In the genomic region with DNA sequence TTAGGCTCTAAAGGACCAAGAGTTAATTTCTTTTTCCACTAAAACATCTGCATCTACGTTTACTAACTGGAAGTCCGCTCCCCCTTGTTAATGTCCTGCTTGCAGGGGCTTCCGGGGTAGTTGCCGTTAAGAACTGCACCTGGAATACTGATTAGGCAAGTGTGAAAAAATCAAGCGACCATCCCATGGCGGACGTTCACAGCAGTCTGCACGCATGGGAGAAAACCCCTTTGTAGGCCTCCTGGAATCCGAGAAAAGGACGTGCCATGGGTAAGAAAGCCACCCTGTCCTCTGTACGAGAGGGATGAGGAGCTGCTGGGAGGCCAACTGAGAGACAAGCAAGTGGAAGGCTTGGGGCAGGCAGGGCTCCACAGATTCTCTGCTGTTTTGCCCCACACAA, we compare ENCODE assay signal across 2 cellular contexts.
TF ChIP-seq lines count a peak whose summit lies in the region.

No MANE protein-coding gene starts in this region.

TF ChIP-seq in SK-N-SH, 30 proteins besides CTCF, POLR2A, EP300 and RAD21 (continued from another document):
- TF ChIP-seq, protein P1, sequence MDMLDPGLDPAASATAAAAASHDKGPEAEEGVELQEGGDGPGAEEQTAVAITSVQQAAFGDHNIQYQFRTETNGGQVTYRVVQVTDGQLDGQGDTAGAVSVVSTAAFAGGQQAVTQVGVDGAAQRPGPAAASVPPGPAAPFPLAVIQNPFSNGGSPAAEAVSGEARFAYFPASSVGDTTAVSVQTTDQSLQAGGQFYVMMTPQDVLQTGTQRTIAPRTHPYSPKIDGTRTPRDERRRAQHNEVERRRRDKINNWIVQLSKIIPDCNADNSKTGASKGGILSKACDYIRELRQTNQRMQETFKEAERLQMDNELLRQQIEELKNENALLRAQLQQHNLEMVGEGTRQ (IDR thresholded peaks at IDR 0.05; ENCODE audit: borderline replicate concordance, low read depth, low read length), result no peak
- TF ChIP-seq POLR2AphosphoS5 (IDR thresholded peaks at IDR 0.05; ENCODE audit: low read depth, low read length), result no peak
- TF ChIP-seq TAF1 (IDR thresholded peaks at IDR 0.05; ENCODE audit: borderline replicate concordance, low read depth, low read length), result no peak
- TF ChIP-seq RXRA (IDR thresholded peaks at IDR 0.05; ENCODE audit: borderline replicate concordance, low read depth), result no peak
- no peak for TF ChIP-seq FOXJ3 (CRISPR knock-in tag; IDR thresholded peaks at IDR 0.05)
- no peak for TF ChIP-seq FOSL2 (IDR thresholded peaks at IDR 0.05; ENCODE audit: borderline replicate concordance, low read depth)
- TF ChIP-seq TEAD4 (IDR thresholded peaks at IDR 0.05; ENCODE audit: borderline replicate concordance, insufficient read depth), result no peak
- TF ChIP-seq SMC3 (IDR thresholded peaks at IDR 0.05; ENCODE audit: low read depth, low read length), result no peak
- no peak for TF ChIP-seq YY1 (IDR thresholded peaks at IDR 0.05; ENCODE audit: low read depth)
- TF ChIP-seq, protein P2, sequence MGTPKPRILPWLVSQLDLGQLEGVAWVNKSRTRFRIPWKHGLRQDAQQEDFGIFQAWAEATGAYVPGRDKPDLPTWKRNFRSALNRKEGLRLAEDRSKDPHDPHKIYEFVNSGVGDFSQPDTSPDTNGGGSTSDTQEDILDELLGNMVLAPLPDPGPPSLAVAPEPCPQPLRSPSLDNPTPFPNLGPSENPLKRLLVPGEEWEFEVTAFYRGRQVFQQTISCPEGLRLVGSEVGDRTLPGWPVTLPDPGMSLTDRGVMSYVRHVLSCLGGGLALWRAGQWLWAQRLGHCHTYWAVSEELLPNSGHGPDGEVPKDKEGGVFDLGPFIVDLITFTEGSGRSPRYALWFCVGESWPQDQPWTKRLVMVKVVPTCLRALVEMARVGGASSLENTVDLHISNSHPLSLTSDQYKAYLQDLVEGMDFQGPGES (IDR thresholded peaks at IDR 0.05; ENCODE audit: low read depth, low read length), result no peak
- TF ChIP-seq TCF12 (IDR thresholded peaks at IDR 0.05), result no peak

TF ChIP-seq in SK-N-SH treated with all-trans-retinoic acid at 6 μM for 48 hours, 23 proteins besides CTCF, POLR2A, EP300 and RAD21 (continued from another document):
- TF ChIP-seq, protein P3, sequence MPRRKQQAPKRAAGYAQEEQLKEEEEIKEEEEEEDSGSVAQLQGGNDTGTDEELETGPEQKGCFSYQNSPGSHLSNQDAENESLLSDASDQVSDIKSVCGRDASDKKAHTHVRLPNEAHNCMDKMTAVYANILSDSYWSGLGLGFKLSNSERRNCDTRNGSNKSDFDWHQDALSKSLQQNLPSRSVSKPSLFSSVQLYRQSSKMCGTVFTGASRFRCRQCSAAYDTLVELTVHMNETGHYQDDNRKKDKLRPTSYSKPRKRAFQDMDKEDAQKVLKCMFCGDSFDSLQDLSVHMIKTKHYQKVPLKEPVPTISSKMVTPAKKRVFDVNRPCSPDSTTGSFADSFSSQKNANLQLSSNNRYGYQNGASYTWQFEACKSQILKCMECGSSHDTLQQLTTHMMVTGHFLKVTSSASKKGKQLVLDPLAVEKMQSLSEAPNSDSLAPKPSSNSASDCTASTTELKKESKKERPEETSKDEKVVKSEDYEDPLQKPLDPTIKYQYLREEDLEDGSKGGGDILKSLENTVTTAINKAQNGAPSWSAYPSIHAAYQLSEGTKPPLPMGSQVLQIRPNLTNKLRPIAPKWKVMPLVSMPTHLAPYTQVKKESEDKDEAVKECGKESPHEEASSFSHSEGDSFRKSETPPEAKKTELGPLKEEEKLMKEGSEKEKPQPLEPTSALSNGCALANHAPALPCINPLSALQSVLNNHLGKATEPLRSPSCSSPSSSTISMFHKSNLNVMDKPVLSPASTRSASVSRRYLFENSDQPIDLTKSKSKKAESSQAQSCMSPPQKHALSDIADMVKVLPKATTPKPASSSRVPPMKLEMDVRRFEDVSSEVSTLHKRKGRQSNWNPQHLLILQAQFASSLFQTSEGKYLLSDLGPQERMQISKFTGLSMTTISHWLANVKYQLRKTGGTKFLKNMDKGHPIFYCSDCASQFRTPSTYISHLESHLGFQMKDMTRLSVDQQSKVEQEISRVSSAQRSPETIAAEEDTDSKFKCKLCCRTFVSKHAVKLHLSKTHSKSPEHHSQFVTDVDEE (CRISPR knock-in tag; IDR thresholded peaks at IDR 0.05), result no peak
- TF ChIP-seq ZC3H10 (CRISPR knock-in tag; IDR thresholded peaks at IDR 0.05) (no peak), ISL1 (CRISPR knock-in tag; IDR thresholded peaks at IDR 0.05) (no peak), BACH2 (CRISPR knock-in tag; IDR thresholded peaks at IDR 0.05; ENCODE audit: borderline replicate concordance) (no peak), ZNF70 (CRISPR knock-in tag; IDR thresholded peaks at IDR 0.05) (no peak), TOX (CRISPR knock-in tag; IDR thresholded peaks at IDR 0.05; ENCODE audit: borderline replicate concordance) (no peak), TCF4 (CRISPR knock-in tag; IDR thresholded peaks at IDR 0.05; ENCODE audit: borderline replicate concordance) (no peak)
- TF ChIP-seq, protein P4, sequence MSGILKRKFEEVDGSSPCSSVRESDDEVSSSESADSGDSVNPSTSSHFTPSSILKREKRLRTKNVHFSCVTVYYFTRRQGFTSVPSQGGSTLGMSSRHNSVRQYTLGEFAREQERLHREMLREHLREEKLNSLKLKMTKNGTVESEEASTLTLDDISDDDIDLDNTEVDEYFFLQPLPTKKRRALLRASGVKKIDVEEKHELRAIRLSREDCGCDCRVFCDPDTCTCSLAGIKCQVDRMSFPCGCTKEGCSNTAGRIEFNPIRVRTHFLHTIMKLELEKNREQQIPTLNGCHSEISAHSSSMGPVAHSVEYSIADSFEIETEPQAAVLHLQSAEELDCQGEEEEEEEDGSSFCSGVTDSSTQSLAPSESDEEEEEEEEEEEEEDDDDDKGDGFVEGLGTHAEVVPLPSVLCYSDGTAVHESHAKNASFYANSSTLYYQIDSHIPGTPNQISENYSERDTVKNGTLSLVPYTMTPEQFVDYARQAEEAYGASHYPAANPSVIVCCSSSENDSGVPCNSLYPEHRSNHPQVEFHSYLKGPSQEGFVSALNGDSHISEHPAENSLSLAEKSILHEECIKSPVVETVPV (CRISPR knock-in tag; IDR thresholded peaks at IDR 0.05), result no peak
